18 cellular contexts compared by ENCODE assay signal in genomic region chr3:186839874-186840641, GRCh38. TPM values are rescaled to one million over a fixed set of nuclear protein-coding genes. Genes with fewer than 3 reads are reported as not detected.
DNase-seq lines count a peak whose midpoint lies in the region; TF ChIP-seq lines count a peak whose summit lies in the region.
"Had no signal": no experiment of that assay in that cellular context is flagged by ENCODE, and none has a peak within 500 bp of the region (broad histone marks: within the 10 kb centered on the region; RNA-seq: fewer than 3 reads in every experiment).

No MANE protein-coding gene starts in this region.

- H3K4me3 Mint-ChIP-seq in MCF 10A (ENCODE audit: unreplicated experiment) (no peak overlapping the region), glutamatergic neuron (ENCODE audit: unreplicated experiment) (no peak overlapping the region)
- H3K4me3 Mint-ChIP-seq: activated CD4-positive, alpha-beta memory T cell treated with anti-CD3 and anti-CD28 coated beads for 36 hours; naive thymus-derived CD8-positive, alpha-beta T cell; T-helper 1 cell treated with Interleukin-12 subunit alpha and Interleukin-12 subunit beta and Interleukin-4 antibody, amounts not matched to agents 30 μg/mL and 1 μg/mL, for 36 hours had no signal

- no peak overlapping the region for H3K4me3 ChIP-seq in breast epithelium
- no peak overlapping the region for H3K4me3 ChIP-seq in adipocyte (ENCODE audit: low read length)
- H3K4me3 ChIP-seq: esophagus squamous epithelium, skin epidermis, testis had no signal

- H3K4me1 ChIP-seq in breast epithelium (no peaks in the 10 kb centered on the region), adipocyte (ENCODE audit: control insufficient read depth, insufficient read depth, low read length) (peaks cover 38% of the 10 kb centered on the region)
- H3K4me1 ChIP-seq: esophagus squamous epithelium, testis had no signal

- CTCF ChIA-PET in MCF 10A (lab: Yijun Ruan, JAX): no interaction called here

- H3K9me3 Mint-ChIP-seq in MCF 10A (ENCODE audit: unreplicated experiment) (no peaks in the 10 kb centered on the region), glutamatergic neuron (ENCODE audit: unreplicated experiment) (peaks cover 4% of the 10 kb centered on the region)
- H3K9me3 Mint-ChIP-seq: activated CD4-positive, alpha-beta memory T cell treated with anti-CD3 and anti-CD28 coated beads for 36 hours; naive thymus-derived CD8-positive, alpha-beta T cell; T-helper 1 cell treated with Interleukin-12 subunit alpha and Interleukin-12 subunit beta and Interleukin-4 antibody, amounts not matched to agents 30 μg/mL and 1 μg/mL, for 36 hours had no signal

- no peak overlapping the region for H3K27ac ChIP-seq in breast epithelium
- H3K27ac ChIP-seq: esophagus squamous epithelium, skin epidermis, testis had no signal

- peak; percentile 62 for DNase-seq in MCF 10A (ENCODE audit: unreplicated experiment)
- DNase-seq in breast epithelium (ENCODE audit: low spot score in 2 of 2): no peak
- DNase-seq in adipocyte (ENCODE audit: low read depth): peak; percentile 96
- DNase-seq in glutamatergic neuron: peak; percentile 21
- no peak for DNase-seq in activated CD4-positive, alpha-beta T cell treated with anti-CD3 and anti-CD28 coated beads for 1 hour
- DNase-seq in pons (ENCODE audit: low spot score): no peak
- no peak for DNase-seq in G401 (ENCODE audit: low spot score)
- DNase-seq in OCI-M1 (lab: John Stamatoyannopoulos, UW): no peak
- DNase-seq: activated CD4-positive, alpha-beta memory T cell treated with anti-CD3 and anti-CD28 coated beads for 36 hours; activated gamma-delta T cell treated with Interleukin-2 at 50 U/mL for 16 hours; central memory CD4-positive, alpha-beta T cell; esophagus squamous epithelium; naive thymus-derived CD8-positive, alpha-beta T cell; NCI-H1436 treated with DMSO at 0.1 percent for 48 hours; testis had no signal

- intact Hi-C loops in MCF 10A (cut with micrococcal nuclease): no loop called here
- intact Hi-C loops in breast epithelium (cut with DNase I; ENCODE audit: low total_unique reads): no loop called here

- no peaks in the 10 kb centered on the region for H3K4me1 Mint-ChIP-seq in MCF 10A (ENCODE audit: insufficient read depth, unreplicated experiment)
- peaks cover 2% of the 10 kb centered on the region for H3K4me1 Mint-ChIP-seq in glutamatergic neuron (ENCODE audit: low read depth, unreplicated experiment)
- H3K4me1 Mint-ChIP-seq: naive thymus-derived CD8-positive, alpha-beta T cell had no signal

- H3K27ac Mint-ChIP-seq in MCF 10A (ENCODE audit: low read depth, unreplicated experiment): no peak overlapping the region
- H3K27ac Mint-ChIP-seq in glutamatergic neuron (ENCODE audit: unreplicated experiment): no peak overlapping the region
- H3K27ac Mint-ChIP-seq: activated CD4-positive, alpha-beta memory T cell treated with anti-CD3 and anti-CD28 coated beads for 36 hours; naive thymus-derived CD8-positive, alpha-beta T cell; T-helper 1 cell treated with Interleukin-12 subunit alpha and Interleukin-12 subunit beta and Interleukin-4 antibody, amounts not matched to agents 30 μg/mL and 1 μg/mL, for 36 hours had no signal

- H3K36me3 ChIP-seq in breast epithelium (no peaks in the 10 kb centered on the region), adipocyte (ENCODE audit: control insufficient read depth, insufficient read depth, low read length, severe bottlenecking) (no peaks in the 10 kb centered on the region)
- H3K36me3 ChIP-seq: esophagus squamous epithelium had no signal

- H3K9me3 ChIP-seq in breast epithelium (no peaks in the 10 kb centered on the region), adipocyte (ENCODE audit: control insufficient read depth, low read length) (no peaks in the 10 kb centered on the region)
- H3K9me3 ChIP-seq: esophagus squamous epithelium, testis had no signal

- TF ChIP-seq CTCF in MCF 10A (IDR thresholded peaks at IDR 0.05; ENCODE audit: unreplicated experiment) (no peak), breast epithelium (IDR thresholded peaks at IDR 0.05) (no peak), glutamatergic neuron (IDR thresholded peaks at IDR 0.05; ENCODE audit: partially characterized antibody, unreplicated experiment) (no peak)

- no TSS peak for BruUV-seq in MCF 10A (replicated peaks; lab: Mats Ljungman, UMichigan)

- peak overlapping the region; percentile 74 for H3K9ac ChIP-seq in adipocyte (ENCODE audit: low read length)

- TF ChIP-seq POLR2A in breast epithelium (IDR thresholded peaks at IDR 0.05): no peak

- in situ Hi-C loops in G401 (cut with HindIII; ENCODE audit: low sequenced_read_pairs): no loop called here

- H3K27me3 ChIP-seq in breast epithelium: no peaks in the 10 kb centered on the region
- H3K27me3 ChIP-seq in adipocyte (replicated peaks; ENCODE audit: control insufficient read depth, insufficient read depth, low read length): peaks cover 3% of the 10 kb centered on the region
- H3K27me3 ChIP-seq: testis had no signal

- peaks cover 8% of the 10 kb centered on the region for H3K27me3 Mint-ChIP-seq in MCF 10A (ENCODE audit: insufficient read depth, unreplicated experiment)
- no peaks in the 10 kb centered on the region for H3K27me3 Mint-ChIP-seq in glutamatergic neuron (ENCODE audit: unreplicated experiment)

- POLR2A ChIA-PET in MCF 10A (lab: Yijun Ruan, JAX): interaction anchor here (0.6 kb wide), 1 partner anchor 115 kb away, joined by 3 read pairs; no protein-coding TSS in a partner anchor

- H3K36me3 Mint-ChIP-seq in MCF 10A (ENCODE audit: insufficient read depth, unreplicated experiment) (no peaks in the 10 kb centered on the region), glutamatergic neuron (ENCODE audit: unreplicated experiment) (no peaks in the 10 kb centered on the region)
- H3K36me3 Mint-ChIP-seq: activated CD4-positive, alpha-beta memory T cell treated with anti-CD3 and anti-CD28 coated beads for 36 hours; naive thymus-derived CD8-positive, alpha-beta T cell had no signal

RNA-seq across cellular contexts. Expression of gene ADIPOQ, which starts 2.5 kb away (rescaled TPM):
- total RNA-seq in MCF 10A (2022): not detected in 2 replicates
- 1,000 to 10,000 TPM in 1 of 3 donors, 100 to 1,000 TPM in 2; 137 to 2,151 (median 208) TPM for total RNA-seq in breast epithelium
- total RNA-seq in glutamatergic neuron (ENCODE audit: unreplicated experiment): 0.15 TPM
- total RNA-seq in G401 (2014; rRNA removed; shearing (Covaris generic)): not detected in 2 replicates
- total RNA-seq: A172; activated CD4-positive, alpha-beta memory T cell treated with anti-CD3 and anti-CD28 coated beads for 36 hours; esophagus squamous epithelium; naive thymus-derived CD8-positive, alpha-beta T cell had no signal

RNA-seq across cellular contexts. Expression of gene RFC4, which starts 33.8 kb away (rescaled TPM):
- total RNA-seq in MCF 10A (2022): 23.9 and 33.2 TPM in 2 replicates
- 10 to 100 TPM in 2 of 3 donors, 1 to 10 TPM in 1; 8.5 to 14.5 (median 10.8) TPM for total RNA-seq in breast epithelium
- total RNA-seq in glutamatergic neuron (ENCODE audit: unreplicated experiment): 36.3 TPM
- 53.7 and 76.8 TPM in 2 replicates for total RNA-seq in G401 (2014; rRNA removed; shearing (Covaris generic))

RNA-seq across cellular contexts. Expression of gene EIF4A2, which starts 56.7 kb away (rescaled TPM):
- total RNA-seq in MCF 10A (2022): 183 and 202 TPM in 2 replicates
- total RNA-seq in breast epithelium: 100 to 1,000 TPM; 264 to 592 (median 493) TPM
- total RNA-seq in glutamatergic neuron (ENCODE audit: unreplicated experiment): 441 TPM
- total RNA-seq in G401 (2014; rRNA removed; shearing (Covaris generic)): 215 and 286 TPM in 2 replicates

Comparison
In these comparisons a context has a peak if more than half of its experiments do, and no peak if none do; other contexts are left out.
1. DNase-seq: peak in MCF 10A (single experiment), adipocyte (single experiment) and glutamatergic neuron (single experiment); none in breast epithelium (0 of 2), activated CD4-positive, alpha-beta T cell treated with anti-CD3 and anti-CD28 coated beads for 1 hour (single experiment), pons (single experiment), G401 (single experiment) and OCI-M1 (single experiment).
2. RNA of gene ADIPOQ, which starts 2.5 kb away (total RNA-seq): 137 to 2,151 TPM in breast epithelium; 0.15 TPM in glutamatergic neuron (single experiment), not detected in MCF 10A and not detected in G401; every median in the first group is over 100 times any median in the second.